Comparison of ENCODE assay signal across 10 cellular contexts in genomic region chr2:61425605-61426155, GRCh38. TPM values are rescaled to one million over a fixed set of nuclear protein-coding genes. Genes with fewer than 3 reads are reported as not detected.
DNase-seq lines count a peak whose midpoint lies in the region; ATAC-seq, FAIRE-seq and TF ChIP-seq lines count a peak whose summit lies in the region.
"Had no signal": no experiment of that assay in that cellular context is flagged by ENCODE, and none has a peak within 500 bp of the region (broad histone marks: within the 10 kb centered on the region; RNA-seq: fewer than 3 reads in every experiment).

No MANE protein-coding gene starts in this region.

- peak overlapping the region; percentile 19; the same call in 1 of the 2 replicates for H3K4me3 ChIP-seq in OCI-LY3 (ENCODE audit: low read length)
- H3K4me3 ChIP-seq in foreskin fibroblast (ENCODE audit: low read depth in 1 of 2, low read length in 2 of 2) = no peak overlapping the region
- H3K4me3 ChIP-seq: psoas muscle had no signal

- peaks cover 5% of the 10 kb centered on the region for H3K9me3 Mint-ChIP-seq in mesothelial cell of epicardium

- peaks cover 70% of the 10 kb centered on the region for H4K20me1 ChIP-seq in OCI-LY3 (ENCODE audit: insufficient read depth, low read length)

- H3K4me1 Mint-ChIP-seq in mesothelial cell of epicardium = peaks cover 10% of the 10 kb centered on the region

- H3K4me1 ChIP-seq in OCI-LY3 (ENCODE audit: low read length) = peaks cover 20% of the 10 kb centered on the region

- no peak overlapping the region for H3K4me3 Mint-ChIP-seq in mesothelial cell of epicardium
- H3K4me3 Mint-ChIP-seq: brain had no signal

- no peaks in the 10 kb centered on the region for H3K27me3 Mint-ChIP-seq in mesothelial cell of epicardium (ENCODE audit: low read depth)
- H3K27me3 Mint-ChIP-seq: brain had no signal

- peak; percentile 23 for FAIRE-seq in GM12891 (lab: Jason Lieb, UNC)

- no peak overlapping the region for H3K27ac ChIP-seq in OCI-LY3 (ENCODE audit: low read length)
- H3K27ac ChIP-seq: psoas muscle had no signal

- H2AFZ ChIP-seq in OCI-LY3 (ENCODE audit: low read depth, low read length) = no peak overlapping the region

- no peak for TF ChIP-seq POLR2A in GM12891 (IDR thresholded peaks at IDR 0.05; ENCODE audit: low read depth, low read length)

- no peaks in the 10 kb centered on the region for H3K9me3 ChIP-seq in OCI-LY3 (ENCODE audit: insufficient read depth, low read length)
- H3K9me3 ChIP-seq: psoas muscle had no signal

- TF ChIP-seq CTCF in OCI-LY3 (IDR thresholded peaks at IDR 0.05; ENCODE audit: low read depth, low read length) = no peak
- no peak for TF ChIP-seq CTCF in mesothelial cell of epicardium (IDR thresholded peaks at IDR 0.05; ENCODE audit: unreplicated experiment)
- no peak for TF ChIP-seq CTCF in foreskin fibroblast (IDR thresholded peaks at IDR 0.05; ENCODE audit: low read depth, low read length)

- no peaks in the 10 kb centered on the region for H3K36me3 ChIP-seq in OCI-LY3 (replicated peaks; ENCODE audit: low read depth, low read length)

- peaks cover 98% of the 10 kb centered on the region for H3K79me2 ChIP-seq in OCI-LY3 (ENCODE audit: low read length)

- peak overlapping the region; percentile 47 for H3K27ac Mint-ChIP-seq in mesothelial cell of epicardium

- no peak overlapping the region for H3K9ac ChIP-seq in OCI-LY3 (ENCODE audit: low read length)

- DNase-seq in GM12891 (ENCODE audit: insufficient read length, low spot score) (no peak), mesothelial cell of epicardium (ENCODE audit: low spot score in 2 of 2, unreplicated experiment in 2 of 2) (no peak), AG08396 (ENCODE audit: low spot score) (no peak), NCI-H2171 treated with DMSO at 0.1 percent for 48 hours (lab: John Stamatoyannopoulos, UW) (no peak), NCI-H526 treated with DMSO at 0.1 percent for 48 hours (lab: John Stamatoyannopoulos, UW) (no peak), foreskin fibroblast (no peak)

- peak overlapping the region; percentile 54 for H3K4me2 ChIP-seq in OCI-LY3 (ENCODE audit: low read length)

- H3K27me3 ChIP-seq in OCI-LY3 (ENCODE audit: low read depth, low read length) = no peaks in the 10 kb centered on the region

- ATAC-seq in GM21786 (IDR thresholded peaks at IDR 0.05; ENCODE audit: unreplicated experiment) = peak; percentile 18

- H3K36me3 Mint-ChIP-seq in mesothelial cell of epicardium = peaks cover 8% of the 10 kb centered on the region

TF ChIP-seq in GM12891, 5 proteins besides CTCF, POLR2A, EP300 and RAD21:
- TF ChIP-seq POU2F2 (IDR thresholded peaks at IDR 0.05; ENCODE audit: low read depth, low read length) = no peak
- no peak for TF ChIP-seq TAF1 (IDR thresholded peaks at IDR 0.05; ENCODE audit: low read depth, low read length)
- no peak for TF ChIP-seq PAX5 (IDR thresholded peaks at IDR 0.05; ENCODE audit: insufficient read depth, low read length, severe bottlenecking)
- no peak for TF ChIP-seq POLR2AphosphoS5 (IDR thresholded peaks at IDR 0.05; ENCODE audit: low read depth, low read length)
- no peak for TF ChIP-seq SPI1 (IDR thresholded peaks at IDR 0.05; ENCODE audit: low read depth, low read length)

RNA-seq across cellular contexts. Expression of gene USP34, which starts 45.2 kb away (rescaled TPM):
- polyA plus RNA-seq in GM12891 (2012; ENCODE audit: low read depth, missing spikeins) = 37.2 TPM
- 149 to 157 TPM (median 155 TPM) in 3 replicates for total RNA-seq in mesothelial cell of epicardium
